ENCODE assay signal across 8 cellular contexts in genomic region chr5:36090033-36090432, GRCh38. TPM values are rescaled to one million over a fixed set of nuclear protein-coding genes. Genes with fewer than 3 reads are reported as not detected.
DNase-seq lines count a peak whose midpoint lies in the region; ATAC-seq and TF ChIP-seq lines count a peak whose summit lies in the region.

No MANE protein-coding gene starts in this region.

- DNase-seq in BJ (ENCODE audit: low read depth) (no peak), PC-3 (peak; percentile 57), glutamatergic neuron (peak; percentile 33), transverse colon (no peak), right atrium auricular region (ENCODE audit: low spot score) (no peak), tibial nerve (ENCODE audit: low spot score in 2 of 2) (no peak)

- intact Hi-C loops in PC-3 (cut with micrococcal nuclease), result no loop called here
- intact Hi-C loops in transverse colon (cut with DNase I; ENCODE audit: low total_unique reads), result no loop called here

- ATAC-seq in GM18858 (IDR thresholded peaks at IDR 0.05; ENCODE audit: unreplicated experiment), result peak; percentile 74
- peak; percentile 92 for ATAC-seq in HG03159 (IDR thresholded peaks at IDR 0.05; ENCODE audit: unreplicated experiment)
- peak; percentile 87 for ATAC-seq in PC-3

- peaks cover 3% of the 10 kb centered on the region for H3K27me3 Mint-ChIP-seq in glutamatergic neuron (ENCODE audit: unreplicated experiment)

- CTCF ChIA-PET in BJ (lab: Yijun Ruan, JAX) (interaction anchor here (0.6 to 4.1 kb wide), 6 partner anchors 11 to 126 kb away, joined by 3 to 38 read pairs (median 5); no protein-coding TSS in a partner anchor), PC-3 (lab: Charles Lee) (interaction anchor here (0.6 to 2.1 kb wide), 5 partner anchors 11 to 417 kb away, joined by 3 to 32 read pairs (median 3); no protein-coding TSS in a partner anchor)

- H3K4me1 ChIP-seq in PC-3 (ENCODE audit: insufficient read depth, low read length) (no peaks in the 10 kb centered on the region), transverse colon (no peaks in the 10 kb centered on the region), right atrium auricular region (no peaks in the 10 kb centered on the region), tibial nerve (no peaks in the 10 kb centered on the region)

- H3K27ac Mint-ChIP-seq in glutamatergic neuron (ENCODE audit: unreplicated experiment), result peak overlapping the region; percentile 53

- peaks cover 4% of the 10 kb centered on the region for H3K4me1 Mint-ChIP-seq in glutamatergic neuron (ENCODE audit: low read depth, unreplicated experiment)

- TF ChIP-seq EP300 in transverse colon (IDR thresholded peaks at IDR 0.05; ENCODE audit: low read depth) (no peak), tibial nerve (IDR thresholded peaks at IDR 0.05) (no peak)

- TF ChIP-seq POLR2A in transverse colon (IDR thresholded peaks at IDR 0.05), result no peak
- TF ChIP-seq POLR2A in tibial nerve (IDR thresholded peaks at IDR 0.05), result no peak

- H3K27me3 ChIP-seq in BJ (ENCODE audit: control insufficient read depth, insufficient read depth, low read length), result no peaks in the 10 kb centered on the region; the same call in 1 of the 2 replicates
- H3K27me3 ChIP-seq in PC-3 (ENCODE audit: low read length), result no peaks in the 10 kb centered on the region
- no peaks in the 10 kb centered on the region for H3K27me3 ChIP-seq in transverse colon
- H3K27me3 ChIP-seq in right atrium auricular region, result no peaks in the 10 kb centered on the region
- no peaks in the 10 kb centered on the region for H3K27me3 ChIP-seq in tibial nerve

- H3K4me3 ChIP-seq in BJ (ENCODE audit: low read depth, low read length) (no peak overlapping the region), PC-3 (ENCODE audit: low read length) (no peak overlapping the region), transverse colon (no peak overlapping the region), right atrium auricular region (no peak overlapping the region), tibial nerve (no peak overlapping the region)

- H3K36me3 ChIP-seq in BJ (ENCODE audit: control insufficient read depth, insufficient read depth, low read length), result no peaks in the 10 kb centered on the region
- H3K36me3 ChIP-seq in PC-3 (ENCODE audit: low read depth, low read length), result no peaks in the 10 kb centered on the region
- H3K36me3 ChIP-seq in transverse colon, result no peaks in the 10 kb centered on the region
- H3K36me3 ChIP-seq in right atrium auricular region, result no peaks in the 10 kb centered on the region
- no peaks in the 10 kb centered on the region for H3K36me3 ChIP-seq in tibial nerve

- H2AFZ ChIP-seq in PC-3 (ENCODE audit: low read length), result no peak overlapping the region

- POLR2A ChIA-PET in BJ (lab: Charles Lee) (no interaction called here), PC-3 (lab: Charles Lee; ENCODE audit: unreplicated experiment) (no interaction called here)

- no peak overlapping the region for H3K27ac ChIP-seq in PC-3 (ENCODE audit: low read length)
- H3K27ac ChIP-seq in transverse colon, result no peak overlapping the region
- no peak overlapping the region for H3K27ac ChIP-seq in right atrium auricular region
- H3K27ac ChIP-seq in tibial nerve, result no peak overlapping the region

- H3K4me3 Mint-ChIP-seq in glutamatergic neuron (ENCODE audit: unreplicated experiment), result no peak overlapping the region

- WGBS in transverse colon (ENCODE audit: low coverage in 1 of 2), 2 donors, result 30% methylated on average over 1 of the region's 1 CpG; no CpG with 5 or more reads in 1 of the 2 donors
- 48 to 53% methylated on average over 1 of the region's 1 CpG for WGBS in tibial nerve, 2 donors

- no peaks in the 10 kb centered on the region for H3K36me3 Mint-ChIP-seq in glutamatergic neuron (ENCODE audit: unreplicated experiment)

- no TSS peak for BruUV-seq in PC-3 (replicated peaks; lab: Mats Ljungman, UMichigan)

- H3K79me2 ChIP-seq in PC-3 (ENCODE audit: low read length), result no peaks in the 10 kb centered on the region

- H3K9ac ChIP-seq in PC-3 (ENCODE audit: low read length), result no peak overlapping the region

- no peaks in the 10 kb centered on the region for H3K9me3 ChIP-seq in PC-3 (ENCODE audit: low read length)
- H3K9me3 ChIP-seq in transverse colon, result peaks cover 0 to 3% of the 10 kb centered on the region in 2 donors
- peaks cover 0 to 6% of the 10 kb centered on the region in 2 donors for H3K9me3 ChIP-seq in right atrium auricular region
- peaks cover 0 to 10% (median 0%) of the 10 kb centered on the region in 4 donors for H3K9me3 ChIP-seq in tibial nerve

- H3K4me2 ChIP-seq in PC-3 (ENCODE audit: low read length), result no peak overlapping the region

- H3K9me2 ChIP-seq in PC-3 (replicated peaks; ENCODE audit: low read length), result no peaks in the 10 kb centered on the region

- H3F3A ChIP-seq in PC-3 (ENCODE audit: low read length, unreplicated experiment), result no peaks in the 10 kb centered on the region

- in situ Hi-C loops in transverse colon (cut with MboI; ENCODE audit: low pct_ligation_motif_present in 1 of 4, low pct_unique_long_range_greater_than_20kb in 1 of 4, low sequenced_read_pairs in 3 of 4), result no loop called here

- no peaks in the 10 kb centered on the region for H4K20me1 ChIP-seq in PC-3 (ENCODE audit: low read length)

- H3K9me3 Mint-ChIP-seq in glutamatergic neuron (ENCODE audit: unreplicated experiment), result no peaks in the 10 kb centered on the region

- peak; percentile 55 for TF ChIP-seq CTCF in BJ (IDR thresholded peaks at IDR 0.05; ENCODE audit: insufficient read depth, low read depth, low read length)
- TF ChIP-seq CTCF in PC-3 (conservative IDR thresholded peaks at IDR 0.05; ENCODE audit: low read depth, low read length), result peak; percentile 56
- TF ChIP-seq CTCF in glutamatergic neuron (IDR thresholded peaks at IDR 0.05; ENCODE audit: partially characterized antibody, unreplicated experiment), result no peak
- TF ChIP-seq CTCF in transverse colon (IDR thresholded peaks at IDR 0.05), result peak in 1 of 5 experiments; percentile 4
- peak in 1 of 2 donors; percentile 15 for TF ChIP-seq CTCF in right atrium auricular region (IDR thresholded peaks at IDR 0.05)
- no peak for TF ChIP-seq CTCF in tibial nerve (IDR thresholded peaks at IDR 0.05)

RNA-seq across cellular contexts. Expression of gene UGT3A2, which starts 23.4 kb away (rescaled TPM):
- not detected in 2 replicates for polyA plus RNA-seq in BJ (2011; rRNA removed)
- not detected in 2 replicates for polyA minus RNA-seq in BJ (2011; rRNA and poly(A)+ RNA removed)
- total RNA-seq in PC-3 (2014; rRNA removed) (not detected in 2 replicates), glutamatergic neuron (ENCODE audit: unreplicated experiment) (0.37 TPM), transverse colon (under 1 TPM in 1 of 4 donors, not detected in 3; 0.48 TPM), right atrium auricular region (under 1 TPM in 1 of 2 donors, not detected in 1; 0.24 TPM), tibial nerve (not detected)

Comparison
In these comparisons a context has a peak if more than half of its experiments do, and no peak if none do; other contexts are left out.
1. DNase-seq: peak in PC-3 (single experiment) and glutamatergic neuron (single experiment); none in BJ (single experiment), transverse colon (single experiment), right atrium auricular region (single experiment) and tibial nerve (0 of 2).
2. CTCF ChIP-seq: peak in BJ (single experiment) and PC-3 (single experiment); none in glutamatergic neuron (single experiment) and tibial nerve (0 of 5).
3. Peak in every context shown above with its lines, with median percentiles within 50 percentile points of each other: ATAC-seq.